In genomic region chr12:27974735-27975221, GRCh38 we compare ENCODE assay signal across 9 cellular contexts. TPM values are rescaled to one million over a fixed set of nuclear protein-coding genes. Genes with fewer than 3 reads are reported as not detected.
DNase-seq lines count a peak whose midpoint lies in the region; ATAC-seq and TF ChIP-seq lines count a peak whose summit lies in the region.
"Had no signal": no experiment of that assay in that cellular context is flagged by ENCODE, and none has a peak within 500 bp of the region (broad histone marks: within the 10 kb centered on the region; RNA-seq: fewer than 3 reads in every experiment).

No MANE protein-coding gene starts in this region.

- H3K27me3 Mint-ChIP-seq in activated CD8-positive, alpha-beta T cell treated with anti-CD3 and anti-CD28 coated beads for 36 hours: peaks cover 71% of the 10 kb centered on the region
- H3K27me3 Mint-ChIP-seq in activated CD8-positive, alpha-beta T cell treated with anti-CD3 and anti-CD28 coated beads, Interleukin-2, amount 10 ng/mL, durations not matched to agents 7 days and 5 days (ENCODE audit: low read depth): peaks cover 80% of the 10 kb centered on the region

- CTCF ChIA-PET in activated CD8-positive, alpha-beta T cell treated with anti-CD3 and anti-CD28 coated beads for 36 hours (lab: Charles Lee): no interaction called here
- CTCF ChIA-PET in activated CD8-positive, alpha-beta T cell treated with anti-CD3 and anti-CD28 coated beads, Interleukin-2, amount 10 ng/mL, durations not matched to agents 7 days and 5 days (lab: Charles Lee): no interaction called here

- H3K27ac Mint-ChIP-seq in activated CD8-positive, alpha-beta T cell treated with anti-CD3 and anti-CD28 coated beads for 36 hours: no peak overlapping the region
- no peak overlapping the region for H3K27ac Mint-ChIP-seq in activated CD8-positive, alpha-beta T cell treated with anti-CD3 and anti-CD28 coated beads, Interleukin-2, amount 10 ng/mL, durations not matched to agents 7 days and 5 days

- peaks cover 36 to 48% of the 10 kb centered on the region in 2 donors for H3K27me3 ChIP-seq in stomach smooth muscle (ENCODE audit: control insufficient read depth in 1 of 2, insufficient read depth in 2 of 2, low read length in 2 of 2)

- peaks cover 31% of the 10 kb centered on the region for H3K4me1 ChIP-seq in stomach smooth muscle (ENCODE audit: control insufficient read depth, insufficient read depth, low read length)

- TF ChIP-seq CTCF in activated CD8-positive, alpha-beta T cell treated with anti-CD3 and anti-CD28 coated beads for 36 hours (IDR thresholded peaks at IDR 0.05): no peak
- TF ChIP-seq CTCF in astrocyte of the cerebellum (IDR thresholded peaks at IDR 0.05; ENCODE audit: low read depth, low read length, missing control alignments): no peak

- no peak for DNase-seq in activated CD8-positive, alpha-beta T cell treated with anti-CD3 and anti-CD28 coated beads for 36 hours
- DNase-seq in activated CD8-positive, alpha-beta T cell treated with anti-CD3 and anti-CD28 coated beads, Interleukin-2, amount 10 ng/mL, durations not matched to agents 7 days and 5 days: no peak
- DNase-seq in astrocyte of the cerebellum (ENCODE audit: low read depth) (no peak), NCI-H2081 treated with DMSO at 0.1 percent for 48 hours (lab: John Stamatoyannopoulos, UW) (no peak)
- DNase-seq: occipital lobe had no signal

- H3K4me1 Mint-ChIP-seq in activated CD8-positive, alpha-beta T cell treated with anti-CD3 and anti-CD28 coated beads for 36 hours (ENCODE audit: low read depth): peaks cover 21% of the 10 kb centered on the region
- peaks cover 12% of the 10 kb centered on the region for H3K4me1 Mint-ChIP-seq in activated CD8-positive, alpha-beta T cell treated with anti-CD3 and anti-CD28 coated beads, Interleukin-2, amount 10 ng/mL, durations not matched to agents 7 days and 5 days (ENCODE audit: low read depth)

- POLR2A ChIA-PET in activated CD8-positive, alpha-beta T cell treated with anti-CD3 and anti-CD28 coated beads for 36 hours (lab: Charles Lee): no interaction called here
- POLR2A ChIA-PET in activated CD8-positive, alpha-beta T cell treated with anti-CD3 and anti-CD28 coated beads, Interleukin-2, amount 10 ng/mL, durations not matched to agents 7 days and 5 days (lab: Charles Lee): no interaction called here

- H3K9me3 Mint-ChIP-seq in activated CD8-positive, alpha-beta T cell treated with anti-CD3 and anti-CD28 coated beads for 36 hours: no peaks in the 10 kb centered on the region
- no peaks in the 10 kb centered on the region for H3K9me3 Mint-ChIP-seq in activated CD8-positive, alpha-beta T cell treated with anti-CD3 and anti-CD28 coated beads, Interleukin-2, amount 10 ng/mL, durations not matched to agents 7 days and 5 days (ENCODE audit: insufficient read depth)

- in situ Hi-C loops in astrocyte of the cerebellum (cut with HindIII; ENCODE audit: low sequenced_read_pairs): no loop called here

- intact Hi-C loops in activated CD8-positive, alpha-beta T cell treated with anti-CD3 and anti-CD28 coated beads for 36 hours (cut with micrococcal nuclease): no loop called here

- H3K27ac ChIP-seq in stomach smooth muscle (ENCODE audit: low read length): no peak overlapping the region

- H3K9ac ChIP-seq in stomach smooth muscle (ENCODE audit: low read length in 2 of 2): no peak overlapping the region

- H3K36me3 Mint-ChIP-seq in activated CD8-positive, alpha-beta T cell treated with anti-CD3 and anti-CD28 coated beads for 36 hours (ENCODE audit: low read depth): no peaks in the 10 kb centered on the region
- H3K36me3 Mint-ChIP-seq in activated CD8-positive, alpha-beta T cell treated with anti-CD3 and anti-CD28 coated beads, Interleukin-2, amount 10 ng/mL, durations not matched to agents 7 days and 5 days (ENCODE audit: low read depth): no peaks in the 10 kb centered on the region

- ATAC-seq in activated CD8-positive, alpha-beta T cell treated with anti-CD3 and anti-CD28 coated beads for 36 hours: no peak
- ATAC-seq in activated CD8-positive, alpha-beta T cell treated with anti-CD3 and anti-CD28 coated beads, Interleukin-2, amount 10 ng/mL, durations not matched to agents 7 days and 5 days: no peak
- ATAC-seq in GM18873 (IDR thresholded peaks at IDR 0.05; ENCODE audit: low FRiP score, unreplicated experiment) (no peak), HG03039 (IDR thresholded peaks at IDR 0.05; ENCODE audit: unreplicated experiment) (no peak)

- peak overlapping the region; percentile 38 for H3K4me3 ChIP-seq in astrocyte of the cerebellum (ENCODE audit: low read depth, low read length)
- peak overlapping the region; percentile 69 for H3K4me3 ChIP-seq in iPS-18c (ENCODE audit: insufficient read depth, low read depth, low read length)
- peak overlapping the region; percentile 50 to 60 for H3K4me3 ChIP-seq in stomach smooth muscle (ENCODE audit: low read length in 2 of 2)

- H3K4me3 Mint-ChIP-seq in activated CD8-positive, alpha-beta T cell treated with anti-CD3 and anti-CD28 coated beads for 36 hours: peak overlapping the region; percentile 33
- H3K4me3 Mint-ChIP-seq in activated CD8-positive, alpha-beta T cell treated with anti-CD3 and anti-CD28 coated beads, Interleukin-2, amount 10 ng/mL, durations not matched to agents 7 days and 5 days: no peak overlapping the region

- H3K36me3 ChIP-seq in stomach smooth muscle (ENCODE audit: control insufficient read depth in 2 of 2, insufficient read depth in 2 of 2, low read length in 2 of 2): no peaks in the 10 kb centered on the region

- peaks cover 2% of the 10 kb centered on the region for H3K9me3 ChIP-seq in iPS-18c (ENCODE audit: control insufficient read depth, insufficient read depth, low read length)
- H3K9me3 ChIP-seq in stomach smooth muscle (ENCODE audit: control insufficient read depth in 2 of 2, low read length in 2 of 2): no peaks in the 10 kb centered on the region

RNA-seq across cellular contexts. Expression of gene PTHLH, which starts 2.2 kb away (rescaled TPM):
- not detected for total RNA-seq in activated CD8-positive, alpha-beta T cell treated with anti-CD3 and anti-CD28 coated beads for 36 hours
- total RNA-seq in activated CD8-positive, alpha-beta T cell treated with anti-CD3 and anti-CD28 coated beads, Interleukin-2, amount 10 ng/mL, durations not matched to agents 7 days and 5 days: not detected
- total RNA-seq: occipital lobe had no signal
